Comparison of ENCODE assay signal across 15 cellular contexts in the genomic region with DNA sequence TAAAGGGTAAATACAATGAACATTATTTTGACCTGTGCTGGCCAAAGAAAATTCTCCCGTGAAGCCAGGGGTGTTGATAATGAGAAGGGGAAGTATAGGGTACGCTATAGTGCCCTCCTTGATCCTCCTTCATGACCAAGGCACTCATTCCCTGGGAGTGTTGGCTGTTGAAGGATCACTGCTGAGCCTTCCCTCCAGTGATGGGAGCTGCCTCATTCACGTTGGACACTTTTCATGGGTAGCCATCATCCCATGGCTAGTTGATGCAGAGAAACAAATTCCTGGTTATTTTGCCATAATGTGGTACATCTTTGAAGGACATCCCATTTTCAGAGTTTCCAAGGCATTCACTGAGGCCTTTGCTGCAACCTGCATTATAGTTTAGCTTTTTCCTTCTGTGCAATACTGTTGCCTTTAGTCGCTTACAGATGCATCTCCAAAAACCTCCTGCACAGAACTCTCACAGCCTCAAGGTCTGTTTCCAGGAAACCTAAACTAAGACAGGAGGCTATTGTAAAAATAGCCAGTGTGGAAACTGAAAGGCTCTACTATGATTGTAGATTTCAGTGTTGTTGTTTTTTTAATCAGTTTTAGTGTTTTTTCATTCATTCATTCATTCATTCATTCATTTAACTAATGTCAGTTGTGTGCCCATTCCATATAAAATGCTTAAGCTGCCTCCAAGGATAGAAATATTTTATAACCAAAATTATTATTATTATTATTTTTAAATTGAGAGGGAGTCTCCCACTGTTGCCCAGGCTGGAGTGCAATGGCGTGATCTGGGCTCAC. TPM values are rescaled to one million over a fixed set of nuclear protein-coding genes. Genes with fewer than 3 reads are reported as not detected.
A peak's percentile ranks its signal among the peaks of the same experiment; 100 is the strongest.
DNase-seq lines count a peak whose midpoint lies in the region; ATAC-seq and TF ChIP-seq lines count a peak whose summit lies in the region.
"Had no signal": no experiment of that assay in that cellular context is flagged by ENCODE, and none has a peak within 500 bp of the region (broad histone marks: within the 10 kb centered on the region; RNA-seq: fewer than 3 reads in every experiment).

No MANE protein-coding gene starts in this region.

- H3K27ac ChIP-seq in liver (ENCODE audit: low read depth in 1 of 2, low read length in 2 of 2), result peak overlapping the region; percentile 1 to 22
- H3K27ac ChIP-seq in transverse colon, result peak overlapping the region; percentile 14 to 82 (median 48)
- H3K27ac ChIP-seq: thyroid gland had no signal

- WGBS in liver, result 75% methylated on average over 5 of the region's 5 CpGs
- WGBS in transverse colon (ENCODE audit: low coverage in 1 of 2), 2 donors, result 69 to 84% methylated on average over 5 of the region's 5 CpGs

- H3K36me3 ChIP-seq in liver (ENCODE audit: control insufficient read depth in 4 of 4, insufficient read depth in 3 of 4, low read depth in 1 of 4, low read length in 3 of 4) (peaks cover 5 to 30% (median 22%) of the 10 kb centered on the region in 4 donors), transverse colon (peaks cover 0 to 36% (median 15%) of the 10 kb centered on the region in 4 donors)

- TF ChIP-seq RAD21 in liver (IDR thresholded peaks at IDR 0.05), result no peak

- no peaks in the 10 kb centered on the region for H3K27me3 Mint-ChIP-seq in activated naive CD4-positive, alpha-beta T cell treated with anti-CD3 and anti-CD28 coated beads, Interleukin-2, amount 50 U/mL, for 24 hours
- no peaks in the 10 kb centered on the region for H3K27me3 Mint-ChIP-seq in activated CD4-positive, alpha-beta memory T cell treated with anti-CD3 and anti-CD28 coated beads, Interleukin-2, amount 10 ng/mL, durations not matched to agents 7 days and 5 days

- no peak for ATAC-seq in HG02981 (IDR thresholded peaks at IDR 0.05; ENCODE audit: unreplicated experiment)

- no peak for DNase-seq in activated naive CD4-positive, alpha-beta T cell treated with Interleukin-2 at 50 U/mL for 16 hours
- no peak for DNase-seq in activated CD4-positive, alpha-beta memory T cell treated with anti-CD3 and anti-CD28 coated beads, Interleukin-2, amount 10 ng/mL, durations not matched to agents 7 days and 5 days
- DNase-seq in transverse colon (no peak), kidney glomerular epithelial cell (lab: John Stamatoyannopoulos, UW) (no peak), epidermal melanocyte (ENCODE audit: insufficient read length, low spot score) (no peak)
- DNase-seq: aorta; cortex of kidney; H9; hypothalamus; NCI-H1930; stimulated activated CD4-positive, alpha-beta T cell treated with anti-CD3 and anti-CD28 coated beads, Interleukin-12 subunit alpha, Interleukin-12 subunit beta, amount 100 ng/mL, for 4 hours; thyroid gland had no signal

- POLR2A ChIA-PET in activated CD4-positive, alpha-beta memory T cell treated with anti-CD3 and anti-CD28 coated beads, Interleukin-2, amount 10 ng/mL, durations not matched to agents 7 days and 5 days (lab: Charles Lee), result interaction anchor here (1.7 to 20.8 kb wide), 5 partner anchors 8 to 31 kb away, joined by 5 to 671 read pairs (median 14); a partner anchor contains a TSS

- peaks cover 92% of the 10 kb centered on the region for H3K4me1 Mint-ChIP-seq in activated naive CD4-positive, alpha-beta T cell treated with anti-CD3 and anti-CD28 coated beads, Interleukin-2, amount 50 U/mL, for 24 hours
- peaks cover 93% of the 10 kb centered on the region for H3K4me1 Mint-ChIP-seq in activated CD4-positive, alpha-beta memory T cell treated with anti-CD3 and anti-CD28 coated beads, Interleukin-2, amount 10 ng/mL, durations not matched to agents 7 days and 5 days

- no peak overlapping the region for H3K9ac ChIP-seq in liver (ENCODE audit: low read depth in 1 of 2, low read length in 2 of 2)

- CTCF ChIA-PET in activated CD4-positive, alpha-beta memory T cell treated with anti-CD3 and anti-CD28 coated beads, Interleukin-2, amount 10 ng/mL, durations not matched to agents 7 days and 5 days (lab: Charles Lee), result interaction anchor here (1.0 kb wide), 1 partner anchor 22 kb away, joined by 3 read pairs; no protein-coding TSS in a partner anchor

- H3K4me1 ChIP-seq in liver (ENCODE audit: control insufficient read depth in 4 of 4, insufficient read depth in 4 of 4, low read length in 3 of 4) (peaks cover 7 to 33% (median 18%) of the 10 kb centered on the region in 4 donors), transverse colon (peaks cover 24 to 72% (median 37%) of the 10 kb centered on the region in 4 donors)

- in situ Hi-C loops in transverse colon (cut with MboI; ENCODE audit: low pct_ligation_motif_present in 1 of 4, low pct_unique_long_range_greater_than_20kb in 1 of 4, low sequenced_read_pairs in 3 of 4), result no loop called here

- TF ChIP-seq POLR2A in transverse colon (IDR thresholded peaks at IDR 0.05), result no peak

- H3K27me3 ChIP-seq in liver (ENCODE audit: control insufficient read depth in 4 of 4, insufficient read depth in 4 of 4, low read length in 3 of 4), result no peaks in the 10 kb centered on the region
- H3K27me3 ChIP-seq in transverse colon, result no peaks in the 10 kb centered on the region
- H3K27me3 ChIP-seq: thyroid gland had no signal

- peaks cover 62% of the 10 kb centered on the region for H3K36me3 Mint-ChIP-seq in activated naive CD4-positive, alpha-beta T cell treated with anti-CD3 and anti-CD28 coated beads, Interleukin-2, amount 50 U/mL, for 24 hours
- peaks cover 76% of the 10 kb centered on the region for H3K36me3 Mint-ChIP-seq in activated CD4-positive, alpha-beta memory T cell treated with anti-CD3 and anti-CD28 coated beads, Interleukin-2, amount 10 ng/mL, durations not matched to agents 7 days and 5 days (ENCODE audit: low read depth)

- H3K4me3 ChIP-seq in liver (ENCODE audit: low read depth in 1 of 3, low read length in 3 of 3) (no peak overlapping the region), transverse colon (no peak overlapping the region)
- H3K4me3 ChIP-seq: thyroid gland had no signal

- H3K9me3 Mint-ChIP-seq in activated naive CD4-positive, alpha-beta T cell treated with anti-CD3 and anti-CD28 coated beads, Interleukin-2, amount 50 U/mL, for 24 hours, result peaks cover 7% of the 10 kb centered on the region
- H3K9me3 Mint-ChIP-seq in activated CD4-positive, alpha-beta memory T cell treated with anti-CD3 and anti-CD28 coated beads, Interleukin-2, amount 10 ng/mL, durations not matched to agents 7 days and 5 days, result no peaks in the 10 kb centered on the region
- H3K9me3 Mint-ChIP-seq: H9 had no signal

- no peaks in the 10 kb centered on the region for H3K9me3 ChIP-seq in liver (ENCODE audit: control insufficient read depth in 4 of 4, low read length in 3 of 4)
- no peaks in the 10 kb centered on the region for H3K9me3 ChIP-seq in transverse colon
- H3K9me3 ChIP-seq: thyroid gland had no signal

- TF ChIP-seq CTCF in liver (IDR thresholded peaks at IDR 0.05; ENCODE audit: low read depth, low read length, missing input control) (no peak), transverse colon (IDR thresholded peaks at IDR 0.05) (no peak)

- no peak for TF ChIP-seq EP300 in transverse colon (IDR thresholded peaks at IDR 0.05; ENCODE audit: low read depth)

- intact Hi-C loops in transverse colon (cut with DNase I; ENCODE audit: low total_unique reads), result no loop called here

- H3K4me3 Mint-ChIP-seq in activated naive CD4-positive, alpha-beta T cell treated with anti-CD3 and anti-CD28 coated beads, Interleukin-2, amount 50 U/mL, for 24 hours, result peak overlapping the region; percentile 76
- no peak overlapping the region for H3K4me3 Mint-ChIP-seq in activated CD4-positive, alpha-beta memory T cell treated with anti-CD3 and anti-CD28 coated beads, Interleukin-2, amount 10 ng/mL, durations not matched to agents 7 days and 5 days
- H3K4me3 Mint-ChIP-seq: H9 had no signal

- peak overlapping the region; percentile 97 for H3K27ac Mint-ChIP-seq in activated naive CD4-positive, alpha-beta T cell treated with anti-CD3 and anti-CD28 coated beads, Interleukin-2, amount 50 U/mL, for 24 hours
- peak overlapping the region; percentile 99 for H3K27ac Mint-ChIP-seq in activated CD4-positive, alpha-beta memory T cell treated with anti-CD3 and anti-CD28 coated beads, Interleukin-2, amount 10 ng/mL, durations not matched to agents 7 days and 5 days
- H3K27ac Mint-ChIP-seq: H9 had no signal

TF ChIP-seq in liver, 16 proteins besides CTCF, POLR2A, EP300 and RAD21 (continues in another document):
- no peak for TF ChIP-seq YY1 (IDR thresholded peaks at IDR 0.05)
- no peak for TF ChIP-seq JUND (IDR thresholded peaks at IDR 0.05)
- TF ChIP-seq, protein P1, sequence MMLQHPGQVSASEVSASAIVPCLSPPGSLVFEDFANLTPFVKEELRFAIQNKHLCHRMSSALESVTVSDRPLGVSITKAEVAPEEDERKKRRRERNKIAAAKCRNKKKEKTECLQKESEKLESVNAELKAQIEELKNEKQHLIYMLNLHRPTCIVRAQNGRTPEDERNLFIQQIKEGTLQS (IDR thresholded peaks at IDR 0.05), result no peak
- no peak for TF ChIP-seq RXRA (IDR thresholded peaks at IDR 0.05)
- TF ChIP-seq TAF1 (conservative IDR thresholded peaks at IDR 0.05), result no peak
- no peak for TF ChIP-seq SP1 (IDR thresholded peaks at IDR 0.05)
- TF ChIP-seq FOXA2 (IDR thresholded peaks at IDR 0.05), result no peak

RNA-seq across cellular contexts. Expression of a gene that starts 40.8 kb away (rescaled TPM):
- 10 to 100 TPM; 60.1 to 60.8 TPM for total RNA-seq in activated CD4-positive, alpha-beta memory T cell treated with anti-CD3 and anti-CD28 coated beads, Interleukin-2, amount 10 ng/mL, durations not matched to agents 7 days and 5 days
- total RNA-seq in liver (10 to 100 TPM; 36.4 to 61.2 TPM), transverse colon (100 to 1,000 TPM in 2 of 4 donors, 10 to 100 TPM in 2; 63.2 to 179 (median 98.5) TPM)
- 10 to 100 TPM; 13.9 to 31.0 TPM for polyA plus RNA-seq in liver
